Comparison of ENCODE assay signal across 15 cellular contexts in genomic region chr21:33401617-33401967, GRCh38. TPM values are rescaled to one million over a fixed set of nuclear protein-coding genes. Genes with fewer than 3 reads are reported as not detected.
DNase-seq lines count a peak whose midpoint lies in the region; TF ChIP-seq lines count a peak whose summit lies in the region.
"Had no signal": no experiment of that assay in that cellular context is flagged by ENCODE, and none has a peak within 500 bp of the region (broad histone marks: within the 10 kb centered on the region; RNA-seq: fewer than 3 reads in every experiment).

No MANE protein-coding gene starts in this region.

- no peaks in the 10 kb centered on the region for H3K9me3 ChIP-seq in spleen
- H3K9me3 ChIP-seq: esophagus muscularis mucosa had no signal

- H3K27me3 ChIP-seq in spleen (replicated peaks in 1 of 7), result peaks cover 0 to 25% (median 0%) of the 10 kb centered on the region in 7 donors
- H3K27me3 ChIP-seq: cardiac muscle cell, esophagus muscularis mucosa had no signal

- WGBS in spleen, 5 donors, result 55 to 79% (median 71%) methylated on average over 6 of the region's 6 CpGs

- intact Hi-C loops in spleen (cut with DNase I; ENCODE audit: low total_unique reads), result no loop called here

- TF ChIP-seq POLR2A in spleen (IDR thresholded peaks at IDR 0.05), result no peak

- no peaks in the 10 kb centered on the region for H3K9me3 Mint-ChIP-seq in mesothelial cell of epicardium
- H3K9me3 Mint-ChIP-seq: activated T-helper 17 cell treated with anti-CD3 and anti-CD28 coated beads, Interleukin-2, amount 50 U/mL, for 72 hours; natural killer cell treated with Interleukin-12 subunit alpha and Interleukin-12 subunit beta and Interleukin-15 and Interleukin-18, amount 100 ng/mL, for 72 hours; stimulated activated effector memory CD8-positive, alpha-beta T cell treated with anti-CD3 and anti-CD28 coated beads, Interleukin-12 subunit alpha, Interleukin-12 subunit beta, amount 100 ng/mL, for 72 hours had no signal

- no peaks in the 10 kb centered on the region for H3K36me3 Mint-ChIP-seq in mesothelial cell of epicardium
- H3K36me3 Mint-ChIP-seq: natural killer cell treated with Interleukin-12 subunit alpha and Interleukin-12 subunit beta and Interleukin-15 and Interleukin-18, amount 100 ng/mL, for 72 hours; stimulated activated effector memory CD8-positive, alpha-beta T cell treated with anti-CD3 and anti-CD28 coated beads, Interleukin-12 subunit alpha, Interleukin-12 subunit beta, amount 100 ng/mL, for 72 hours had no signal

- H3K4me3 ChIP-seq in coronary artery, result no peak overlapping the region
- peak overlapping the region in 1 of 8 donors; percentile 93 for H3K4me3 ChIP-seq in spleen
- H3K4me3 ChIP-seq: cardiac muscle cell had no signal

- H3K27me3 Mint-ChIP-seq in mesothelial cell of epicardium (ENCODE audit: low read depth), result no peaks in the 10 kb centered on the region
- H3K27me3 Mint-ChIP-seq: activated T-helper 17 cell treated with anti-CD3 and anti-CD28 coated beads, Interleukin-2, amount 50 U/mL, for 72 hours had no signal

- TF ChIP-seq CTCF in coronary artery (IDR thresholded peaks at IDR 0.05), result no peak
- no peak for TF ChIP-seq CTCF in spleen (IDR thresholded peaks at IDR 0.05 in 8 of 11, conservative IDR thresholded peaks at IDR 0.05 in 3 of 11)
- no peak for TF ChIP-seq CTCF in mesothelial cell of epicardium (IDR thresholded peaks at IDR 0.05; ENCODE audit: unreplicated experiment)

- H3K36me3 ChIP-seq in spleen, result peaks cover 0 to 7% (median 0%) of the 10 kb centered on the region in 6 donors
- H3K36me3 ChIP-seq: cardiac muscle cell, esophagus muscularis mucosa had no signal

- H3K4me1 ChIP-seq in spleen, result peaks cover 23 to 85% (median 54%) of the 10 kb centered on the region in 6 donors

- H3K27ac ChIP-seq in coronary artery, result peak overlapping the region; percentile 37 to 98
- peak overlapping the region in 7 of 8 donors; percentile 97 to 100 (median 99) for H3K27ac ChIP-seq in spleen
- H3K27ac ChIP-seq: cardiac muscle cell had no signal

- H3K4me1 Mint-ChIP-seq in mesothelial cell of epicardium, result peaks cover 22% of the 10 kb centered on the region

- peak; percentile 26 for DNase-seq in DMS53 (lab: John Stamatoyannopoulos, UW)
- DNase-seq in DMS53 treated with DMSO at 0.1 percent for 48 hours (lab: John Stamatoyannopoulos, UW; ENCODE audit: unreplicated experiment), result no peak
- DNase-seq in NOMO-1 (lab: John Stamatoyannopoulos, UW; ENCODE audit: unreplicated experiment in 2 of 2), result peak; percentile 39 to 63
- no peak for DNase-seq in coronary artery (ENCODE audit: low spot score)
- no peak for DNase-seq in spleen
- no peak for DNase-seq in NCI-H1930 (lab: John Stamatoyannopoulos, UW)
- no peak for DNase-seq in mesothelial cell of epicardium (ENCODE audit: low spot score in 2 of 2, unreplicated experiment in 2 of 2)
- no peak for DNase-seq in NCI-H2029 (lab: John Stamatoyannopoulos, UW)
- DNase-seq: activated CD4-positive, CD25-positive, alpha-beta regulatory T cell treated with anti-CD3 and anti-CD28 coated beads, Interleukin-2, amount 50 U/mL, for 72 hours; NCI-H2081 treated with DMSO at 0.1 percent for 48 hours had no signal

- no peak overlapping the region for H3K27ac Mint-ChIP-seq in mesothelial cell of epicardium
- H3K27ac Mint-ChIP-seq: activated T-helper 17 cell treated with anti-CD3 and anti-CD28 coated beads, Interleukin-2, amount 50 U/mL, for 72 hours; stimulated activated effector memory CD8-positive, alpha-beta T cell treated with anti-CD3 and anti-CD28 coated beads, Interleukin-12 subunit alpha, Interleukin-12 subunit beta, amount 100 ng/mL, for 72 hours had no signal

- no peak overlapping the region for H3K4me3 Mint-ChIP-seq in mesothelial cell of epicardium

RNA-seq across cellular contexts. Expression of gene IFNGR2, which starts 1.6 kb away (rescaled TPM):
- 100 to 1,000 TPM in 5 of 7 donors, 10 to 100 TPM in 2; 87.1 to 133 (median 114) TPM for total RNA-seq in spleen
- 10 to 100 TPM; 73.6 to 77.9 (median 77.4) TPM for polyA plus RNA-seq in spleen
- total RNA-seq in mesothelial cell of epicardium, result 57.9 to 63.4 TPM (median 59.6 TPM) in 3 replicates

Comparison
In these comparisons a context has a peak if more than half of its experiments do, and no peak if none do; other contexts are left out.
1. DNase-seq: peak in DMS53 (single experiment) and NOMO-1 (2 of 2); none in DMS53 treated with DMSO at 0.1 percent for 48 hours (single experiment), coronary artery (single experiment), spleen (single experiment), NCI-H1930 (0 of 2), mesothelial cell of epicardium (0 of 2) and NCI-H2029 (single experiment).